Comparison of ENCODE assay signal across 22 cellular contexts in the genomic region with DNA sequence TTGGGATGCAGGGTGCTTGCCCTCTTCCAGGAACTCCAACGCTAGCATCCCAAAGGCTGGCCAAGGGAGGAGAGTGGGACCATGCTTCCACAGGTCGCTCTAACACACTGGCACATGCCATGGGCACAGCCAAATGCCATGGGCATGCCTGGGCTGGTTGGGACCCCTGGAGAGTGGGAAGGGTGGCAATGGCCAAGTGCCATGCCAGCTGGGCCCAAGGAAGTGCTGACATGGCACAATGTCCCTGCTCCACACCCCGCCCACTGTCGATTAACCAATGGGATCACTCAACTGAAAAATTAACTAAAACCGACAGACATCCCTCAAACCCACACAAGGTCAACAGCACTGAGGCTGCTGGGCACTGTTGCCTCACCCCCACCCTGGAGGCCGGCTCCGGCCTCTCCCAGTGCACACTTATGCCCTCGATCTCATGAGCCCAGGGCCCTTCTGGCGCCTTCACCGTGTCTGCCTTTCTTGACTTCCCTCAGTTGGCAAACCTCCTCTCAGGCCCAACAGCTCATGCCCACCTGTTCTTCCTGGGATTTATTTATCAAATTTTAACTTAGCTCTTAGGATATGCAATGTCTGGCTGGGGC.
"Had no signal": no experiment of that assay in that cellular context is flagged by ENCODE, and none has a peak within 500 bp of the region (broad histone marks: within the 10 kb centered on the region; RNA-seq: fewer than 3 reads in every experiment).

No MANE protein-coding gene starts in this region.

- H3K9ac ChIP-seq: neural progenitor cell had no signal

- H3K79me2 ChIP-seq: hepatocyte had no signal

- H3K36me3 ChIP-seq: left ventricle myocardium inferior, neural progenitor cell, ovary, right atrium auricular region, tibial nerve, uterus had no signal

- H3K27me3 ChIP-seq: neural progenitor cell, ovary, right atrium auricular region, uterus had no signal

- H3K4me1 ChIP-seq: left ventricle myocardium inferior, neural progenitor cell, right atrium auricular region, tibial nerve, uterus had no signal

- DNase-seq: islet precursor cell; left ventricle myocardium inferior; mesendoderm; naive B cell; natural killer cell; nephron progenitor cell; ovary; stimulated activated CD4-positive, alpha-beta T cell treated with anti-CD3 and anti-CD28 coated beads, Interleukin-2, amount 100 ng/mL, for 48 hours; stimulated activated CD4-positive, alpha-beta T cell treated with anti-CD3 and anti-CD28 coated beads, Interleukin-4, amount 100 ng/mL, for 4 hours; stimulated activated CD8-positive, alpha-beta memory T cell treated with anti-CD3 and anti-CD28 coated beads, Interleukin-4, amount 100 ng/mL, for 48 hours; stimulated activated naive CD4-positive, alpha-beta T cell treated with Interleukin-2 at 50 U/mL for 16 hours; stimulated activated naive CD8-positive, alpha-beta T cell treated with anti-CD3 and anti-CD28 coated beads, Interleukin-15, amount 100 ng/mL, for 72 hours; substantia nigra; uterus had no signal

- H3K9me3 ChIP-seq: left ventricle myocardium inferior, ovary, right atrium auricular region, tibial nerve, uterus had no signal

- H3K4me2 ChIP-seq: hepatocyte, neural progenitor cell had no signal

- H3K27ac ChIP-seq: hepatocyte, left ventricle myocardium inferior, neural progenitor cell, ovary, right atrium auricular region, skin epidermis, tibial nerve, uterus had no signal

- H2AFZ ChIP-seq: hepatocyte, neural progenitor cell had no signal

- ATAC-seq: natural killer cell; sciatic nerve; stimulated activated memory B cell treated with anti-CD40 and anti-IgM and Interleukin-4, amounts not matched to agents 10 μg/mL and 1 μg/mL and 100 μg/mL, for 72 hours; stimulated activated naive CD8-positive, alpha-beta T cell treated with anti-CD3 and anti-CD28 coated beads, Interleukin-15, amount 100 ng/mL, for 72 hours had no signal

- H3K4me3 ChIP-seq: hepatocyte, left ventricle myocardium inferior, lung, neural progenitor cell, ovary, right atrium auricular region, skin epidermis, tibial nerve, uterus had no signal
